ENCODE assay signal across 14 cellular contexts in genomic region chr16:4303973-4304372, GRCh38. TPM values are rescaled to one million over a fixed set of nuclear protein-coding genes. Genes with fewer than 3 reads are reported as not detected.
DNase-seq lines count a peak whose midpoint lies in the region; ATAC-seq and TF ChIP-seq lines count a peak whose summit lies in the region.
"Had no signal": no experiment of that assay in that cellular context is flagged by ENCODE, and none has a peak within 500 bp of the region (broad histone marks: within the 10 kb centered on the region; RNA-seq: fewer than 3 reads in every experiment).

No MANE protein-coding gene starts in this region.

- H3K4me2 ChIP-seq in hepatocyte: no peak overlapping the region

- peak overlapping the region; percentile 44 for H3K4me3 Mint-ChIP-seq in osteocyte (ENCODE audit: unreplicated experiment)
- H3K4me3 Mint-ChIP-seq: activated CD4-positive, alpha-beta T cell treated with anti-CD3 and anti-CD28 coated beads for 36 hours; T-helper 17 cell had no signal

- H3K9me3 ChIP-seq in hepatocyte (ENCODE audit: low read depth): no peaks in the 10 kb centered on the region
- H3K9me3 ChIP-seq: Peyer's patch had no signal

- H3K27ac Mint-ChIP-seq in osteocyte (ENCODE audit: unreplicated experiment): peak overlapping the region; percentile 73
- H3K27ac Mint-ChIP-seq: activated CD4-positive, alpha-beta T cell treated with anti-CD3 and anti-CD28 coated beads for 36 hours; T-helper 17 cell had no signal

- DNase-seq in NCI-H2171 treated with DMSO at 0.1 percent for 48 hours (lab: John Stamatoyannopoulos, UW) (peak; percentile 36), NCI-H2171 (lab: John Stamatoyannopoulos, UW) (no peak), LHCN-M2 (ENCODE audit: low read depth) (peak; percentile 46), dorsolateral prefrontal cortex (peak in 6 of 10 donors; percentile 50 to 94 (median 56)), osteocyte (ENCODE audit: extremely low spot score, unreplicated experiment) (no peak), hepatocyte (ENCODE audit: low spot score) (no peak)
- DNase-seq: 8988T; activated CD4-positive, alpha-beta T cell treated with anti-CD3 and anti-CD28 coated beads for 36 hours; naive B cell; Peyer's patch; small intestine; T-helper 17 cell had no signal

- no peaks in the 10 kb centered on the region for H3K36me3 Mint-ChIP-seq in osteocyte (ENCODE audit: unreplicated experiment)
- H3K36me3 Mint-ChIP-seq: naive B cell had no signal

- H3K27ac ChIP-seq in dorsolateral prefrontal cortex: peak overlapping the region in 10 of 59 donors; percentile 19 to 73 (median 36)
- H3K27ac ChIP-seq in hepatocyte: no peak overlapping the region
- H3K27ac ChIP-seq: Peyer's patch had no signal

- H4K20me1 ChIP-seq in hepatocyte (ENCODE audit: insufficient read depth, poor library complexity, severe bottlenecking): no peaks in the 10 kb centered on the region

- no peaks in the 10 kb centered on the region for H3K27me3 Mint-ChIP-seq in osteocyte (ENCODE audit: unreplicated experiment)
- H3K27me3 Mint-ChIP-seq: activated CD4-positive, alpha-beta T cell treated with anti-CD3 and anti-CD28 coated beads for 36 hours; naive B cell; T-helper 17 cell had no signal

- WGBS in hepatocyte (ENCODE audit: low lambda C conversion rate, missing lambda C conversion rate): 64% methylated on average over 13 of the region's 13 CpGs

- no peak for ATAC-seq in HG02938 (IDR thresholded peaks at IDR 0.05; ENCODE audit: unreplicated experiment)
- no peak for ATAC-seq in GM19351 (IDR thresholded peaks at IDR 0.05; ENCODE audit: unreplicated experiment)
- ATAC-seq: activated CD4-positive, alpha-beta T cell treated with anti-CD3 and anti-CD28 coated beads for 36 hours; T-helper 17 cell had no signal

- H3K4me3 ChIP-seq in dorsolateral prefrontal cortex (peak overlapping the region in 1 of 59 donors; percentile 4), hepatocyte (no peak overlapping the region)
- H3K4me3 ChIP-seq: Peyer's patch had no signal

- H3K9me2 ChIP-seq in hepatocyte (replicated peaks; ENCODE audit: insufficient read depth): no peaks in the 10 kb centered on the region

- H3K36me3 ChIP-seq in hepatocyte (replicated peaks; ENCODE audit: insufficient read depth, low read depth): no peaks in the 10 kb centered on the region
- H3K36me3 ChIP-seq: Peyer's patch had no signal

- H3K9me3 Mint-ChIP-seq in osteocyte (ENCODE audit: unreplicated experiment): no peaks in the 10 kb centered on the region
- H3K9me3 Mint-ChIP-seq: naive B cell had no signal

- intact Hi-C loops in dorsolateral prefrontal cortex (cut with DNase I): no loop called here

- no peak overlapping the region for H2AFZ ChIP-seq in hepatocyte

- H3K4me1 ChIP-seq in hepatocyte (ENCODE audit: insufficient read depth): peaks cover 16% of the 10 kb centered on the region

- peaks cover 16% of the 10 kb centered on the region for H3K79me2 ChIP-seq in hepatocyte

- TF ChIP-seq CTCF in dorsolateral prefrontal cortex (IDR thresholded peaks at IDR 0.05 in 54 of 56, conservative IDR thresholded peaks at IDR 0.05 in 2 of 56; ENCODE audit: low read depth in 1 of 56, partially characterized antibody in 56 of 56): no peak
- TF ChIP-seq CTCF in osteocyte (IDR thresholded peaks at IDR 0.05): no peak
- TF ChIP-seq CTCF in hepatocyte (IDR thresholded peaks at IDR 0.05; ENCODE audit: poor library complexity): no peak

- peaks cover 30% of the 10 kb centered on the region for H3K4me1 Mint-ChIP-seq in osteocyte (ENCODE audit: unreplicated experiment)

- no peaks in the 10 kb centered on the region for H3K27me3 ChIP-seq in dorsolateral prefrontal cortex
- H3K27me3 ChIP-seq in hepatocyte: no peaks in the 10 kb centered on the region
- H3K27me3 ChIP-seq: Peyer's patch had no signal

RNA-seq across cellular contexts. Expression of gene GLIS2, which starts 11.9 kb away (rescaled TPM):
- total RNA-seq in LHCN-M2 (2014; rRNA removed) (1.1 and 1.3 TPM in 2 replicates), dorsolateral prefrontal cortex (10 to 100 TPM in 35 of 120 experiments, 1 to 10 TPM in 85; 5.4 to 21.8 (median 8.4) TPM), osteocyte (58.6 and 59.9 TPM in 2 replicates), hepatocyte (3.6 TPM in 2 replicates)
- polyA plus RNA-seq in LHCN-M2 (2012): 13.5 TPM
- polyA plus RNA-seq in hepatocyte: 11.3 and 12.2 TPM in 2 replicates

RNA-seq across cellular contexts. Expression of gene TFAP4, which starts 31.1 kb away (rescaled TPM):
- 7.0 and 11.1 TPM in 2 replicates for total RNA-seq in LHCN-M2 (2014; rRNA removed)
- 4.4 TPM for polyA plus RNA-seq in LHCN-M2 (2012)
- total RNA-seq in dorsolateral prefrontal cortex: 10 to 100 TPM in 119 of 120 experiments, 1 to 10 TPM in 1; 9.7 to 30.2 (median 16.2) TPM
- total RNA-seq in osteocyte: 8.0 and 10.8 TPM in 2 replicates
- total RNA-seq in hepatocyte: 6.1 and 11.4 TPM in 2 replicates
- polyA plus RNA-seq in hepatocyte: 3.1 and 4.2 TPM in 2 replicates

RNA-seq across cellular contexts. Expression of gene PAM16, which starts 47.1 kb away (rescaled TPM):
- total RNA-seq in LHCN-M2 (2014; rRNA removed) (48.1 and 62.2 TPM in 2 replicates), dorsolateral prefrontal cortex (10 to 100 TPM; 31.5 to 61.9 (median 44.6) TPM), osteocyte (21.0 and 23.7 TPM in 2 replicates), hepatocyte (33.0 and 35.0 TPM in 2 replicates)
- polyA plus RNA-seq in LHCN-M2 (2012): 37.4 TPM
- polyA plus RNA-seq in hepatocyte: 57.7 and 70.4 TPM in 2 replicates

Comparison
In these comparisons a context has a peak if more than half of its experiments do, and no peak if none do; other contexts are left out.
1. DNase-seq: peak in NCI-H2171 treated with DMSO at 0.1 percent for 48 hours (single experiment), LHCN-M2 (single experiment) and dorsolateral prefrontal cortex (6 of 10); none in NCI-H2171 (single experiment), osteocyte (single experiment) and hepatocyte (single experiment).